19 cellular contexts compared by ENCODE assay signal in genomic region chr15:101191242-101191641, GRCh38.
DNase-seq lines count a peak whose midpoint lies in the region; ATAC-seq, FAIRE-seq and TF ChIP-seq lines count a peak whose summit lies in the region.
"Had no signal": no experiment of that assay in that cellular context is flagged by ENCODE, and none has a peak within 500 bp of the region (broad histone marks: within the 10 kb centered on the region; RNA-seq: fewer than 3 reads in every experiment).

No MANE protein-coding gene starts in this region.

- no peaks in the 10 kb centered on the region for H3K9me1 ChIP-seq in keratinocyte (ENCODE audit: control insufficient read depth, extremely low read depth, insufficient read depth, low read length)

- H3K36me3 Mint-ChIP-seq in activated naive CD8-positive, alpha-beta T cell, result peaks cover 15% of the 10 kb centered on the region
- peaks cover 39% of the 10 kb centered on the region for H3K36me3 Mint-ChIP-seq in activated naive CD8-positive, alpha-beta T cell treated with anti-CD3 and anti-CD28 coated beads for 36 hours
- H3K36me3 Mint-ChIP-seq: natural killer cell treated with Interleukin-12 subunit alpha and Interleukin-12 subunit beta and Interleukin-15 and Interleukin-18, amount 100 ng/mL, for 72 hours had no signal

- ATAC-seq in GM19324 (IDR thresholded peaks at IDR 0.05; ENCODE audit: low FRiP score, unreplicated experiment), result no peak
- ATAC-seq: HCT116, psoas muscle had no signal

- H3K27me3 ChIP-seq in SJSA1 (replicated peaks) (no peaks in the 10 kb centered on the region), keratinocyte (ENCODE audit: control insufficient read depth, extremely low read depth, insufficient read depth, low read length) (no peaks in the 10 kb centered on the region), testis (no peaks in the 10 kb centered on the region)

- peaks cover 93% of the 10 kb centered on the region for H3K79me2 ChIP-seq in keratinocyte (ENCODE audit: control insufficient read depth, insufficient read depth, low read length)

- peak overlapping the region; percentile 14 for H3K4me3 Mint-ChIP-seq in activated naive CD8-positive, alpha-beta T cell
- H3K4me3 Mint-ChIP-seq in activated naive CD8-positive, alpha-beta T cell treated with anti-CD3 and anti-CD28 coated beads for 36 hours, result no peak overlapping the region
- H3K4me3 Mint-ChIP-seq: CD4-positive, alpha-beta T cell; natural killer cell treated with Interleukin-12 subunit alpha and Interleukin-12 subunit beta and Interleukin-15 and Interleukin-18, amount 100 ng/mL, for 72 hours had no signal

- no peak overlapping the region for H2AFZ ChIP-seq in keratinocyte (ENCODE audit: control insufficient read depth, low read length)

- WGBS in testis, 2 donors, result 35 to 48% methylated on average over 3 of the region's 3 CpGs

- H3K9me3 ChIP-seq in SJSA1 (replicated peaks) (no peaks in the 10 kb centered on the region), keratinocyte (ENCODE audit: control insufficient read depth, low read depth, low read length) (no peaks in the 10 kb centered on the region), testis (no peaks in the 10 kb centered on the region)
- H3K9me3 ChIP-seq: psoas muscle had no signal

- peak overlapping the region; percentile 95 for H3K27ac Mint-ChIP-seq in activated naive CD8-positive, alpha-beta T cell
- no peak overlapping the region for H3K27ac Mint-ChIP-seq in activated naive CD8-positive, alpha-beta T cell treated with anti-CD3 and anti-CD28 coated beads for 36 hours
- H3K27ac Mint-ChIP-seq: CD4-positive, alpha-beta T cell had no signal

- no peak for DNase-seq in activated naive CD8-positive, alpha-beta T cell treated with anti-CD3 and anti-CD28 coated beads for 36 hours
- no peak for DNase-seq in SJSA1 (ENCODE audit: low read depth in 1 of 2, low spot score in 2 of 2)
- no peak for DNase-seq in keratinocyte (ENCODE audit: low read depth, low spot score)
- DNase-seq in testis, result no peak
- DNase-seq in COR-L47 (lab: John Stamatoyannopoulos, UW), result no peak
- DNase-seq: activated CD4-positive, CD25-positive, alpha-beta regulatory T cell; activated gamma-delta T cell treated with Interleukin-2 at 50 U/mL for 16 hours; CD4-positive, alpha-beta T cell; DMS53; foreskin fibroblast; NCI-H146; NCI-H69; psoas muscle; SHP77 treated with DMSO at 0.1 percent for 48 hours; stimulated activated CD8-positive, alpha-beta memory T cell treated with anti-CD3 and anti-CD28 coated beads, Interleukin-4, amount 100 ng/mL, for 48 hours had no signal

- no peaks in the 10 kb centered on the region for H3K9me3 Mint-ChIP-seq in activated naive CD8-positive, alpha-beta T cell (ENCODE audit: low read depth)
- H3K9me3 Mint-ChIP-seq in activated naive CD8-positive, alpha-beta T cell treated with anti-CD3 and anti-CD28 coated beads for 36 hours, result no peaks in the 10 kb centered on the region
- H3K9me3 Mint-ChIP-seq: CD4-positive, alpha-beta T cell; natural killer cell treated with Interleukin-12 subunit alpha and Interleukin-12 subunit beta and Interleukin-15 and Interleukin-18, amount 100 ng/mL, for 72 hours had no signal

- peak overlapping the region; percentile 69 for H3K4me2 ChIP-seq in keratinocyte (ENCODE audit: control insufficient read depth, extremely low read depth, insufficient read depth, low read depth, low read length)

- no peak overlapping the region for H3K9ac ChIP-seq in keratinocyte (ENCODE audit: control insufficient read depth, extremely low read depth, insufficient read depth, low read length)

- intact Hi-C loops in testis (cut with DNase I; ENCODE audit: low total_unique reads), result no loop called here

- FAIRE-seq in keratinocyte (lab: Jason Lieb, UNC), result no peak

- H3K4me1 ChIP-seq in SJSA1 (replicated peaks) (peaks cover 78% of the 10 kb centered on the region), keratinocyte (ENCODE audit: control insufficient read depth, extremely low read depth, insufficient read depth, low read length) (peaks cover 81% of the 10 kb centered on the region), testis (peaks cover 53% of the 10 kb centered on the region)

- dilution Hi-C loops in keratinocyte (cut with MboI; ENCODE audit: extremely low pct_ligation_motif_present, low sequenced_read_pairs), result no loop called here

- TF ChIP-seq CTCF in keratinocyte (optimal IDR thresholded peaks at IDR 0.05 in 1 of 3, IDR thresholded peaks at IDR 0.05 in 1 of 3, conservative IDR thresholded peaks at IDR 0.05 in 1 of 3; ENCODE audit: extremely low read depth in 1 of 3, insufficient read depth in 2 of 3, low read length in 3 of 3) (no peak), testis (IDR thresholded peaks at IDR 0.05) (no peak)

- H3K4me1 Mint-ChIP-seq in activated naive CD8-positive, alpha-beta T cell (ENCODE audit: low read depth), result peaks cover 91% of the 10 kb centered on the region
- H3K4me1 Mint-ChIP-seq in activated naive CD8-positive, alpha-beta T cell treated with anti-CD3 and anti-CD28 coated beads for 36 hours, result peaks cover 77% of the 10 kb centered on the region

- H3K27ac ChIP-seq in SJSA1 (peak overlapping the region; percentile 30), keratinocyte (ENCODE audit: control insufficient read depth, insufficient read depth, low read length) (peak overlapping the region; percentile 17), testis (peak overlapping the region; percentile 61 to 87)

- H3K36me3 ChIP-seq in SJSA1 (peaks cover 10% of the 10 kb centered on the region), keratinocyte (ENCODE audit: control insufficient read depth in 2 of 2, extremely low read depth in 1 of 2, insufficient read depth in 2 of 2, low read length in 2 of 2) (no peaks in the 10 kb centered on the region), testis (ENCODE audit: low read depth, missing control alignments) (no peaks in the 10 kb centered on the region)

- H3K27me3 Mint-ChIP-seq in activated naive CD8-positive, alpha-beta T cell, result no peaks in the 10 kb centered on the region
- H3K27me3 Mint-ChIP-seq in activated naive CD8-positive, alpha-beta T cell treated with anti-CD3 and anti-CD28 coated beads for 36 hours, result no peaks in the 10 kb centered on the region
- H3K27me3 Mint-ChIP-seq: CD4-positive, alpha-beta T cell; natural killer cell treated with Interleukin-12 subunit alpha and Interleukin-12 subunit beta and Interleukin-15 and Interleukin-18, amount 100 ng/mL, for 72 hours had no signal

- H4K20me1 ChIP-seq in keratinocyte (ENCODE audit: control insufficient read depth, extremely low read depth, insufficient read depth, low read length), result no peaks in the 10 kb centered on the region

- TF ChIP-seq POLR2A in testis (IDR thresholded peaks at IDR 0.05), result no peak

- H3K4me3 ChIP-seq in SJSA1 (no peak overlapping the region), keratinocyte (ENCODE audit: control insufficient read depth in 2 of 3, extremely low read depth in 1 of 3, insufficient read depth in 2 of 3, low read depth in 1 of 3, low read length in 3 of 3) (no peak overlapping the region), testis (no peak overlapping the region)
- H3K4me3 ChIP-seq: psoas muscle had no signal

Comparison
In these comparisons a context has a peak if more than half of its experiments do, and no peak if none do; other contexts are left out.
1. H3K27ac ChIP-seq: peak in every context shown above with its lines; median percentile 74 in testis; 30 in SJSA1; 17 in keratinocyte.